15 cellular contexts compared by ENCODE assay signal in genomic region chr1:241235236-241235897, GRCh38.
DNase-seq lines count a peak whose midpoint lies in the region; ATAC-seq and TF ChIP-seq lines count a peak whose summit lies in the region.
"Had no signal": no experiment of that assay in that cellular context is flagged by ENCODE, and none has a peak within 500 bp of the region (broad histone marks: within the 10 kb centered on the region; RNA-seq: fewer than 3 reads in every experiment).

No MANE protein-coding gene starts in this region.

- no peak overlapping the region for H3K27ac ChIP-seq in upper lobe of right lung
- H3K27ac ChIP-seq: coronary artery had no signal

- H3K4me3 ChIP-seq in upper lobe of right lung: no peak overlapping the region
- H3K4me3 ChIP-seq: coronary artery had no signal

- intact Hi-C loops in upper lobe of right lung (cut with DNase I): no loop called here

- no peak for ATAC-seq in GM21381 (IDR thresholded peaks at IDR 0.05; ENCODE audit: unreplicated experiment)
- no peak for ATAC-seq in upper lobe of right lung
- ATAC-seq: esophagus mucosa; naive thymus-derived CD4-positive, alpha-beta T cell had no signal

- H3K9me3 ChIP-seq in upper lobe of right lung: no peaks in the 10 kb centered on the region

- H3K36me3 ChIP-seq in upper lobe of right lung: no peaks in the 10 kb centered on the region

- H3K27ac Mint-ChIP-seq in endothelial cell (ENCODE audit: unreplicated experiment): peak overlapping the region; percentile 91
- H3K27ac Mint-ChIP-seq: activated T-helper 2 cell treated with anti-CD3 and anti-CD28 coated beads, Interferon-gamma antibody, Interleukin-2, Interleukin-4, amounts not matched to agents 10 μg/mL and 5 μg/mL and 100 μg/mL, durations not matched to agents 14 hours and 24 hours and 36 hours; IgD-negative memory B cell; naive thymus-derived CD4-positive, alpha-beta T cell had no signal

- peak; percentile 51 for DNase-seq in COR-L47 (lab: John Stamatoyannopoulos, UW)
- DNase-seq in M059J (ENCODE audit: low read depth): peak; percentile 41
- peak; percentile 21 for DNase-seq in endothelial cell (ENCODE audit: low spot score)
- DNase-seq in middle frontal gyrus (ENCODE audit: extremely low spot score, low spot score): peak; percentile 42
- DNase-seq in NCI-H2107 (lab: John Stamatoyannopoulos, UW): no peak
- no peak for DNase-seq in COLO829 (ENCODE audit: low spot score)
- DNase-seq in upper lobe of right lung: no peak
- DNase-seq: naive thymus-derived CD4-positive, alpha-beta T cell; NCI-H1048; NCI-H526 had no signal

- TF ChIP-seq CTCF in endothelial cell (IDR thresholded peaks at IDR 0.05; ENCODE audit: unreplicated experiment) (no peak), upper lobe of right lung (IDR thresholded peaks at IDR 0.05) (no peak)

- H3K4me1 Mint-ChIP-seq in endothelial cell (ENCODE audit: unreplicated experiment): peaks cover 2% of the 10 kb centered on the region
- H3K4me1 Mint-ChIP-seq: IgD-negative memory B cell; naive thymus-derived CD4-positive, alpha-beta T cell had no signal

- no peaks in the 10 kb centered on the region for H3K27me3 Mint-ChIP-seq in endothelial cell (ENCODE audit: unreplicated experiment)
- H3K27me3 Mint-ChIP-seq: naive thymus-derived CD4-positive, alpha-beta T cell had no signal

- H3K9me3 Mint-ChIP-seq in endothelial cell (ENCODE audit: unreplicated experiment): no peaks in the 10 kb centered on the region

- H3K27me3 ChIP-seq in upper lobe of right lung: no peaks in the 10 kb centered on the region

- H3K4me3 Mint-ChIP-seq in endothelial cell (ENCODE audit: unreplicated experiment): no peak overlapping the region
- H3K4me3 Mint-ChIP-seq: IgD-negative memory B cell; naive thymus-derived CD4-positive, alpha-beta T cell had no signal

- H3K4me1 ChIP-seq in upper lobe of right lung: no peaks in the 10 kb centered on the region

- no peaks in the 10 kb centered on the region for H3K36me3 Mint-ChIP-seq in endothelial cell (ENCODE audit: low read depth, unreplicated experiment)
- H3K36me3 Mint-ChIP-seq: naive thymus-derived CD4-positive, alpha-beta T cell had no signal

Comparison
In these comparisons a context has a peak if more than half of its experiments do, and no peak if none do; other contexts are left out.
1. DNase-seq: peak in COR-L47 (single experiment), M059J (single experiment), endothelial cell (single experiment) and middle frontal gyrus (single experiment); none in NCI-H2107 (single experiment), COLO829 (single experiment) and upper lobe of right lung (single experiment).